Comparison of ENCODE assay signal across 8 cellular contexts in the genomic region with DNA sequence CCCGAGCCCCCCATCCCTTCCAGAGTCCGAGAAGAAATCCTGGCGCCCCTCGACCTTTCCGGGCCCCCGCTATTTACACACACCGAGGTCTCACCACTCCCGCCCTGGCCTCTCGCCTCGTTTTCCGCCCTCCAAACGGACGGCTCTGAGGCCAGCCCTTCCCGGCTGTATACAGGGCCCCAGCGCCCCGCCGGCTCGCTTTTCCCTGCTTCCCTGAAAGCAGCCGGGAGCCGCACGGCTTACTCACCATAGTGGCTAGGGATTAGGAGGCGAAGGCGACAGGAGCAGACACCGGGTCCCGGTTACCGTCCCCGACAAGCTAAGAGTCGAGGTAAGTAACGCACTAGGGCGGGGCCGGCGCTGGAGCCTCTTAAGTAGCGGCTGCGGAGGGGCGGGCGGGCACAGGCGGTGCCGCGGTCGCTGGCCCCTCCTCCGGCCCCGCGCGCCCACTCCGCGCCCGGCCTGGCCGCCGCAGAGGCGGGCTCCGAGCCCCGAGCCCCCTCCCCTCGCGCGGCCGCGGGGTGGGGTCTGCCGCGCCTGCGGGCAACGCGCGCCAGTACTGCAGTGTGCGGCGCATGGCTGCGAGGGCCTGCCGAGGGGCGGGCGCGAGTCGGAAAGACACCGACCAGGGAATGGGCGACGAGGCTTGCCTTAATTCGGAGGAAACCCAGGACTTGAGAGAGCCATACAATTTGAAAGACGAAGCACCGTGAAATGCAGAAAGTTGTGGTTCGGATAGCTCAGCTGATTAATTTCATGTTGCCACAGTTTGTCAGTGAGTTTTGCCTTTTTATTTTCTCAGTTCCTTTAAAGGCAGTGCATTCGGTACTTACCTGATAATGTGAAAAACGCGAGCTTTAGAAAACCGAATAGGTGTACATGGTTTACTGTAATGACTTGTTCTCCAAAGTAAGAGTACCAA. TPM values are rescaled to one million over a fixed set of nuclear protein-coding genes. Genes with fewer than 3 reads are reported as not detected.
A peak's percentile ranks its signal among the peaks of the same experiment; 100 is the strongest.
DNase-seq lines count a peak whose midpoint lies in the region; ATAC-seq, FAIRE-seq and TF ChIP-seq lines count a peak whose summit lies in the region.

TUBA1B (minus strand) TSS at position 345 of the 922 bp plus-strand sequence; CDS start at position 250, 95 bp downstream.

- H3K27ac ChIP-seq in OCI-LY7 (ENCODE audit: low read depth, low read length, poor library complexity, severe bottlenecking) = peak within 1 kb of the TSS; percentile 95
- peak within 1 kb of the TSS; percentile 65 for H3K27ac ChIP-seq in endothelial cell of umbilical vein (ENCODE audit: insufficient read depth, low read depth, low read length)

- peaks cover 22% of the 10 kb centered on the region for H3K4me1 ChIP-seq in OCI-LY7 (ENCODE audit: insufficient read depth, low read length, poor library complexity, severe bottlenecking)
- H3K4me1 ChIP-seq in endothelial cell of umbilical vein (ENCODE audit: control insufficient read depth, extremely low read depth, insufficient read depth, low read length) = peaks cover 22% of the 10 kb centered on the region

- no peaks in the 10 kb centered on the region for H3K9me1 ChIP-seq in endothelial cell of umbilical vein (replicated peaks; ENCODE audit: control insufficient read depth, extremely low read depth, insufficient read depth, low read length)

- H3K36me3 ChIP-seq in OCI-LY7 (ENCODE audit: insufficient read depth, low read length) = peaks cover 45% of the 10 kb centered on the region
- peaks cover 14 to 18% of the 10 kb centered on the region in 2 experiments for H3K36me3 ChIP-seq in endothelial cell of umbilical vein (ENCODE audit: control insufficient read depth in 2 of 2, extremely low read depth in 1 of 2, insufficient read depth in 2 of 2, low read length in 2 of 2)

- H3K79me2 ChIP-seq in OCI-LY7 (ENCODE audit: insufficient read depth, low read depth, low read length) = peaks cover 58% of the 10 kb centered on the region
- peaks cover 29% of the 10 kb centered on the region for H3K79me2 ChIP-seq in endothelial cell of umbilical vein (ENCODE audit: control insufficient read depth, insufficient read depth, low read length)

- H3K9ac ChIP-seq in endothelial cell of umbilical vein (replicated peaks; ENCODE audit: extremely low read depth, insufficient read depth, low read length) = peak within 1 kb of the TSS; percentile 85

- no peak for FAIRE-seq in endothelial cell of umbilical vein (lab: Jason Lieb, UNC)

- ATAC-seq in GM21515 (IDR thresholded peaks at IDR 0.05; ENCODE audit: unreplicated experiment) = peak; percentile 70

- TF ChIP-seq POLR2A in endothelial cell of umbilical vein (IDR thresholded peaks at IDR 0.05; ENCODE audit: low read depth, low read length) = peak; percentile 99

- POLR2A ChIA-PET in OCI-LY7 (lab: Charles Lee) = interaction anchor here (0.6 to 3.2 kb wide), 25 partner anchors 10 to 391 kb away, joined by 3 to 24 read pairs (median 4); partner anchors contain the start of genes LMBR1L, TROAP, TUBA1A and TUBA1C
- POLR2A ChIA-PET in endothelial cell of umbilical vein (lab: Charles Lee) = interaction anchor here (0.6 to 3.4 kb wide), 33 partner anchors 9 to 694 kb away, joined by 3 to 58 read pairs (median 4); partner anchors contain the start of genes DHH, LMBR1L, RHEBL1 and TUBA1A

- intact Hi-C loops in OCI-LY7 (cut with micrococcal nuclease; ENCODE audit: unreplicated experiment) (loop anchor here (2.0 to 5.0 kb wide), 4 partner anchors 114 to 611 kb away; partner anchors contain the start of genes DDX23, PRKAG1, TMBIM6 and TUBA1C), endothelial cell of umbilical vein (cut with micrococcal nuclease) (loop anchor here (2.0 kb wide), 3 partner anchors 21 to 93 kb away; partner anchors contain the start of gene LMBR1L)

- dilution Hi-C loops in endothelial cell of umbilical vein (cut with MboI; ENCODE audit: extremely low pct_ligation_motif_present, low sequenced_read_pairs) = no loop called here

- peak; percentile 99 for DNase-seq in D341Med (ENCODE audit: low spot score)
- peak; percentile 79 for DNase-seq in HuH-7.5 (ENCODE audit: low spot score)
- DNase-seq in OCI-LY7 (ENCODE audit: low spot score) = peak; percentile 95
- peak; percentile 86 for DNase-seq in activated T-cell treated with anti-CD3 and anti-CD28 coated beads for 1 hour (ENCODE audit: low read depth)
- peak; percentile 89 for DNase-seq in endothelial cell of umbilical vein (ENCODE audit: low read depth, low spot score)
- peak; percentile 92 for DNase-seq in midbrain (lab: John Stamatoyannopoulos, UW)
- peak; percentile 84 to 88 for DNase-seq in stimulated activated CD8-positive, alpha-beta memory T cell treated with anti-CD3 and anti-CD28 coated beads, Interleukin-2, amount 100 ng/mL, for 1 hour (ENCODE audit: low read depth in 2 of 2)

- TF ChIP-seq CTCF in OCI-LY7 (conservative IDR thresholded peaks at IDR 0.05; ENCODE audit: low read length) = no peak
- no peak for TF ChIP-seq CTCF in endothelial cell of umbilical vein (IDR thresholded peaks at IDR 0.05; ENCODE audit: extremely low read depth in 1 of 2, insufficient read depth in 1 of 2, low read depth in 1 of 2, low read length in 2 of 2)

- no peaks in the 10 kb centered on the region for H3K27me3 ChIP-seq in endothelial cell of umbilical vein (ENCODE audit: control insufficient read depth in 2 of 2, insufficient read depth in 2 of 2, low read length in 2 of 2)

- H3K9me3 ChIP-seq in OCI-LY7 (ENCODE audit: low read length) = no peaks in the 10 kb centered on the region
- H3K9me3 ChIP-seq in endothelial cell of umbilical vein (replicated peaks; ENCODE audit: control insufficient read depth, insufficient read depth, low read length) = no peaks in the 10 kb centered on the region

- H4K20me1 ChIP-seq in OCI-LY7 (ENCODE audit: insufficient read depth, low read length) = peaks cover 15% of the 10 kb centered on the region
- H4K20me1 ChIP-seq in endothelial cell of umbilical vein (replicated peaks; ENCODE audit: control insufficient read depth, extremely low read depth, insufficient read depth, low read length) = peaks cover 4% of the 10 kb centered on the region

- CTCF ChIA-PET in OCI-LY7 (lab: Charles Lee; ENCODE audit: unreplicated experiment) = interaction anchor here (0.8 to 2.7 kb wide), 5 partner anchors 20 to 137 kb away, joined by 3 to 14 read pairs (median 5); partner anchors contain the start of genes LMBR1L, RHEBL1 and TUBA1A
- CTCF ChIA-PET in endothelial cell of umbilical vein (lab: Charles Lee) = interaction anchor here (0.8 to 4.5 kb wide), 20 partner anchors 9 to 135 kb away, joined by 3 to 57 read pairs (median 8); partner anchors contain the start of genes DHH, LMBR1L, RHEBL1 and TUBA1A

- H2AFZ ChIP-seq in OCI-LY7 (ENCODE audit: low read length) (peak within 1 kb of the TSS; percentile 78; the same call in 1 of the 2 replicates), endothelial cell of umbilical vein (ENCODE audit: low read depth, low read length) (peak within 1 kb of the TSS; percentile 80)

- peak within 1 kb of the TSS; percentile 90 for H3K4me3 ChIP-seq in OCI-LY7 (ENCODE audit: low read depth, low read length, poor library complexity, severe bottlenecking)
- H3K4me3 ChIP-seq in endothelial cell of umbilical vein (replicated peaks in 1 of 3; ENCODE audit: insufficient read depth in 1 of 3, low read depth in 1 of 3, low read length in 3 of 3) = peak within 1 kb of the TSS; percentile 69 to 99 (median 73)

- H3K9me2 ChIP-seq in OCI-LY7 (ENCODE audit: insufficient read depth, low read length) = no peaks in the 10 kb centered on the region

- BruUV-seq in OCI-LY7 (replicated peaks; lab: Mats Ljungman, UMichigan) (no TSS peak), endothelial cell of umbilical vein (replicated peaks; lab: Mats Ljungman, UMichigan) (no TSS peak)

- H3K4me2 ChIP-seq in OCI-LY7 (ENCODE audit: low read length) = peak within 1 kb of the TSS; percentile 99
- H3K4me2 ChIP-seq in endothelial cell of umbilical vein (ENCODE audit: insufficient read depth, low read length) = peak within 1 kb of the TSS; percentile 76

TF ChIP-seq in endothelial cell of umbilical vein, 7 proteins besides CTCF, POLR2A, EP300 and RAD21:
- TF ChIP-seq POLR2AphosphoS5 (IDR thresholded peaks at IDR 0.05; ENCODE audit: insufficient read depth, low read depth, low read length) (peak; percentile 100), GATA2 (IDR thresholded peaks at IDR 0.05; ENCODE audit: insufficient read depth, insufficient read length, low read depth, low read length) (no peak)
TF ChIP-seq in endothelial cell of umbilical vein: peak in this region for 1.

RNA-seq across cellular contexts. Expression of gene TUBA1B, which starts in this region (rescaled TPM):
- total RNA-seq in OCI-LY7 (2014; rRNA removed; shearing (Covaris generic)) = 3,393 and 3,539 TPM in 2 replicates
- total RNA-seq in OCI-LY7 (2022) (2,079 and 2,137 TPM in 2 replicates), endothelial cell of umbilical vein (2,228 and 2,245 TPM in 2 replicates)
- 5,362 and 5,535 TPM in 2 replicates for polyA plus RNA-seq in endothelial cell of umbilical vein
- 3,501 and 4,863 TPM in 2 replicates for polyA plus RNA-seq in endothelial cell of umbilical vein (2011; cell fraction: cytosol; rRNA removed)
- polyA plus RNA-seq in endothelial cell of umbilical vein (2011; cell fraction: nucleus; rRNA removed) = 1,748 and 1,873 TPM in 2 replicates
- 1,739 and 2,630 TPM in 2 replicates for polyA plus RNA-seq in endothelial cell of umbilical vein (2012)
- 3,873 and 4,381 TPM in 2 replicates for polyA minus RNA-seq in endothelial cell of umbilical vein
- polyA minus RNA-seq in endothelial cell of umbilical vein (2011; cell fraction: cytosol; rRNA and poly(A)+ RNA removed) = 1,513 TPM
- 672 and 794 TPM in 2 replicates for polyA minus RNA-seq in endothelial cell of umbilical vein (2011; cell fraction: nucleus; rRNA and poly(A)+ RNA removed)

Comparison
In these comparisons a context has a peak if more than half of its experiments do, and no peak if none do; other contexts are left out.
1. Peak in every context shown above with its lines: DNase-seq, ATAC-seq, H3K4me3 ChIP-seq and H3K27ac ChIP-seq.